In the genomic region with DNA sequence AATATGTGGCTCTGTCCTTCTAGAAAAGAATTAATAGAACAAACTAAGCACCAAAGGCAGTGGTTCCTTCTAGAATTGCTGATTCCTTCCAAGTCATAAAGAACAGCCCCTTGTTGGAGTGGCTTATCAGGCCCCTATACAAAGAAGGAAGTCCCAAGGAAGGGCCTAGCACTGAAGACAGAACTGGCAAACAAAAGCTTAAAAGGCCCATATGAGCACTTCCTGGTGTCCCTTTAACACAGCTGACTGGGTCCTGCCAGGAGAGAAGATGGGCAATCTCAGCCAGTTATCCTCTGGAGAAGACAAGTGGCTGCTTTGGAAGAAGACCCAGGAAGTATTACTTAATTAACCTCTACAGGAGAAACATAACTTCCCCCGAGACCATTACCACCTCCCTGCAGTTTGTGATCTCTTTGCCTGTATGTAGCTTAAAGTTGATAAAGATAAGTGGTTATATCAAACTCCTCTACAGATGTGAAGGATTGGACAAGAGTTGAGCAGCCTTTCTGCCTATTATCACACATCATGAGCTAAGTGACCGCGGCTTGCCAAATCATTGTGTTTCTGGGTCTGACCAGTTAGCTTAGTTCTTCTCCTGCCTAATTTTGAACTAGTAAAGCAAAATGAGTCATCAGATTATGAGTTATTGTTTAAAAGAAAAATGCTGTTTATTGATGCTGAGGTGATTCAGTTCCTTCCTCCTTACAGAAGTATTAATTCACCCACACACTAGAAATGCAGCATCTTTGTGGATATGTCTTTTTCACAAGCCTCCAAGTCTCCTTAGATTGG, we compare ENCODE assay signal across 12 cellular contexts. TPM values are rescaled to one million over a fixed set of nuclear protein-coding genes. Genes with fewer than 3 reads are reported as not detected.
DNase-seq lines count a peak whose midpoint lies in the region; ATAC-seq and TF ChIP-seq lines count a peak whose summit lies in the region.
"Had no signal": no experiment of that assay in that cellular context is flagged by ENCODE, and none has a peak within 500 bp of the region (broad histone marks: within the 10 kb centered on the region; RNA-seq: fewer than 3 reads in every experiment).

No MANE protein-coding gene starts in this region.

- TF ChIP-seq CTCF in Panc1 (IDR thresholded peaks at IDR 0.05) = no peak
- no peak for TF ChIP-seq CTCF in esophagus muscularis mucosa (IDR thresholded peaks at IDR 0.05)

- H3K4me1 ChIP-seq in Panc1 (ENCODE audit: control insufficient read depth, insufficient read depth, low read length) (peaks cover 8% of the 10 kb centered on the region), esophagus muscularis mucosa (peaks cover 12 to 16% (median 14%) of the 10 kb centered on the region in 4 donors)

- H3K27me3 ChIP-seq in Panc1 (ENCODE audit: control insufficient read depth, insufficient read depth, low read length) (no peaks in the 10 kb centered on the region), esophagus muscularis mucosa (no peaks in the 10 kb centered on the region)
- H3K27me3 ChIP-seq: suprapubic skin had no signal

- intact Hi-C loops in Panc1 (cut with micrococcal nuclease; ENCODE audit: unreplicated experiment) = no loop called here
- intact Hi-C loops in esophagus muscularis mucosa (cut with DNase I) = no loop called here

- 71% methylated on average over 3 of the region's 3 CpGs for WGBS in esophagus muscularis mucosa

- POLR2A ChIA-PET in Panc1 (lab: Charles Lee) = no interaction called here

- H3K4me3 ChIP-seq in Panc1 (ENCODE audit: low read depth in 2 of 2, low read length in 2 of 2) (no peak overlapping the region), esophagus muscularis mucosa (no peak overlapping the region), skeletal muscle cell (ENCODE audit: low read depth, low read length) (no peak overlapping the region)
- H3K4me3 ChIP-seq: suprapubic skin had no signal

- no peak overlapping the region for H3K27ac ChIP-seq in Panc1 (ENCODE audit: low read length)
- peak overlapping the region in 3 of 4 donors; percentile 11 to 22 (median 21) for H3K27ac ChIP-seq in esophagus muscularis mucosa (replicated peaks in 1 of 4)
- H3K27ac ChIP-seq: suprapubic skin had no signal

- BruUV-seq in Panc1 (replicated peaks; lab: Mats Ljungman, UMichigan) = no TSS peak

- CTCF ChIA-PET in Panc1 (lab: Charles Lee) = no interaction called here

- H3K36me3 ChIP-seq in Panc1 (ENCODE audit: control insufficient read depth, insufficient read depth, low read length) (no peaks in the 10 kb centered on the region), esophagus muscularis mucosa (no peaks in the 10 kb centered on the region)
- H3K36me3 ChIP-seq: suprapubic skin had no signal

- no peaks in the 10 kb centered on the region for H3K9me3 ChIP-seq in Panc1 (ENCODE audit: control insufficient read depth, insufficient read depth, low read depth, low read length)
- H3K9me3 ChIP-seq in esophagus muscularis mucosa = no peaks in the 10 kb centered on the region
- H3K9me3 ChIP-seq: suprapubic skin had no signal

- TF ChIP-seq EP300 in esophagus muscularis mucosa (IDR thresholded peaks at IDR 0.05) = no peak

- ATAC-seq in Panc1 (0 out of 2 replicates have a peak, but pooled peaks have one; percentile 35), GM21529 (IDR thresholded peaks at IDR 0.05; ENCODE audit: unreplicated experiment) (no peak)

- in situ Hi-C loops in Panc1 (cut with HindIII; ENCODE audit: low pct_unique_long_range_greater_than_20kb, low sequenced_read_pairs) = no loop called here

- TF ChIP-seq POLR2A in esophagus muscularis mucosa (IDR thresholded peaks at IDR 0.05; ENCODE audit: low read depth) = no peak

- DNase-seq in NOMO-1 treated with DMSO at 0.1 percent for 48 hours (lab: John Stamatoyannopoulos, UW; ENCODE audit: unreplicated experiment) = peak; percentile 47
- no peak for DNase-seq in NOMO-1 treated with dmso at 0.1 percent for 144 hours (lab: John Stamatoyannopoulos, UW; ENCODE audit: unreplicated experiment)
- DNase-seq in Panc1 (ENCODE audit: low read depth, low spot score) = no peak
- DNase-seq in esophagus muscularis mucosa (ENCODE audit: extremely low spot score) = no peak
- peak; percentile 14 for DNase-seq in skeletal muscle cell (ENCODE audit: low read depth)
- no peak for DNase-seq in kidney glomerular epithelial cell (lab: John Stamatoyannopoulos, UW)
- DNase-seq in activated CD4-positive, alpha-beta T cell treated with anti-CD3 and anti-CD28 coated beads, Interleukin-2, amount 50 U/mL, for 48 hours = no peak
- DNase-seq: activated naive CD4-positive, alpha-beta T cell; NCI-H2081 treated with DMSO at 0.1 percent for 48 hours; T-helper 1 cell had no signal

RNA-seq across cellular contexts. Expression of a gene that starts 13.3 kb away (rescaled TPM):
- total RNA-seq in Panc1 (2021; ENCODE audit: unreplicated experiment) = 22.8 TPM
- 25.8 TPM for polyA plus RNA-seq in Panc1 (2012; ENCODE audit: insufficient read length)
- 10 to 100 TPM; 22.0 to 82.8 (median 52.4) TPM for total RNA-seq in esophagus muscularis mucosa

RNA-seq across cellular contexts. Expression of a gene that starts 25.0 kb away (rescaled TPM):
- total RNA-seq in Panc1 (2021; ENCODE audit: unreplicated experiment) (not detected), esophagus muscularis mucosa (not detected)
- not detected for polyA plus RNA-seq in Panc1 (2012; ENCODE audit: insufficient read length)
- total RNA-seq: suprapubic skin had no signal

RNA-seq across cellular contexts. Expression of a gene that starts 33.3 kb away (rescaled TPM):
- total RNA-seq in Panc1 (2021; ENCODE audit: unreplicated experiment) (not detected), esophagus muscularis mucosa (10 to 100 TPM in 3 of 4 donors, 1 to 10 TPM in 1; 7.9 to 42.9 (median 31.4) TPM)
- polyA plus RNA-seq in Panc1 (2012; ENCODE audit: insufficient read length) = not detected

RNA-seq across cellular contexts. Expression of a gene that starts 56.5 kb away (rescaled TPM):
- total RNA-seq in Panc1 (2021; ENCODE audit: unreplicated experiment) (8.8 TPM), esophagus muscularis mucosa (10 to 100 TPM in 3 of 4 donors, 1 to 10 TPM in 1; 8.3 to 15.4 (median 13.4) TPM)
- polyA plus RNA-seq in Panc1 (2012; ENCODE audit: insufficient read length) = 8.8 TPM

Comparison
In these comparisons a context has a peak if more than half of its experiments do, and no peak if none do; other contexts are left out.
1. DNase-seq: peak in NOMO-1 treated with DMSO at 0.1 percent for 48 hours (single experiment) and skeletal muscle cell (single experiment); none in NOMO-1 treated with dmso at 0.1 percent for 144 hours (single experiment), Panc1 (single experiment), esophagus muscularis mucosa (single experiment), kidney glomerular epithelial cell (single experiment) and activated CD4-positive, alpha-beta T cell treated with anti-CD3 and anti-CD28 coated beads, Interleukin-2, amount 50 U/mL, for 48 hours (0 of 2).